1 cellular context compared by ENCODE assay signal in genomic region chr2:142223309-142223708, GRCh38.
TF ChIP-seq lines count a peak whose summit lies in the region.

No MANE protein-coding gene starts in this region.

TF ChIP-seq in SK-N-SH treated with all-trans-retinoic acid at 6 μM for 48 hours, 23 proteins besides CTCF, POLR2A, EP300 and RAD21 (continued from another document):
- TF ChIP-seq PATZ1 (CRISPR knock-in tag; IDR thresholded peaks at IDR 0.05; ENCODE audit: borderline replicate concordance) = peak; percentile 76; the same call in 1 of the 2 replicates
